Comparison of ENCODE assay signal across 8 cellular contexts in the genomic region with DNA sequence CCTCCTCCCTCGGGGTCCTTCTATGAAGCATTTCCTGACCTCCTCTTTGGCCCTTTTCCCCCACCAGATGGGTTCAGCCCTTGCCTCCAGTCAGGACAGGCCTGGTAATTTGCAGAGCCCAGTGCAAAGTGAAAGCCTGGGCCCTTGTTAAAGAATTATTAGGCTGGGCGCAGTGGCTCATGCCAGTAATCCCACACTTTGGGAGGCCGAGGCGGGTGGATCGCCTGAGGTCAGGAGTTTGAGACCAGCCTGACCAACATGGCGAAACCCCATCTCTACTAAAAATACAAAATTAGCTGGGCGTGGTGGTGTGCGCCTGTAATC. TPM values are rescaled to one million over a fixed set of nuclear protein-coding genes. Genes with fewer than 3 reads are reported as not detected.
DNase-seq lines count a peak whose midpoint lies in the region; ATAC-seq and TF ChIP-seq lines count a peak whose summit lies in the region.
"Not testable (repeated sequence)": the region's sequence is repeated elsewhere in the genome, so short reads cannot be mapped to it uniquely, and the experiment has no call there.

No MANE protein-coding gene starts in this region.

- POLR2A ChIA-PET in IMR-90 (lab: Charles Lee; ENCODE audit: unreplicated experiment), result interaction anchor here (0.6 kb wide), 1 partner anchor 31 kb away, joined by 3 read pairs; no protein-coding TSS in a partner anchor

- peaks cover 24% of the 10 kb centered on the region for H3K79me2 ChIP-seq in hepatocyte
- not testable (repeated sequence) for H3K79me2 ChIP-seq in mesendoderm (ENCODE audit: control insufficient read depth, insufficient read depth, low read length); parathyroid adenoma

- not testable (repeated sequence) for H3K18ac ChIP-seq in IMR-90 (ENCODE audit: low read depth, low read length); mesendoderm (ENCODE audit: low read length)

- not testable (repeated sequence) for TF ChIP-seq POLR2A in IMR-90 (IDR thresholded peaks at IDR 0.05; ENCODE audit: low read depth, low read length)

- H3K27ac ChIP-seq in C4-2B, result peak overlapping the region; percentile 82
- not testable (repeated sequence) for H3K27ac ChIP-seq in IMR-90 (ENCODE audit: insufficient read depth, low read length); mesendoderm (ENCODE audit: low read depth, low read length); parathyroid adenoma
- H3K27ac ChIP-seq in RWPE2 (ENCODE audit: poor library complexity, severe bottlenecking), result peak overlapping the region; percentile 27
- peak overlapping the region; percentile 97 for H3K27ac ChIP-seq in duodenal mucosa (ENCODE audit: low read depth, low read length)
- peak overlapping the region; percentile 95 for H3K27ac ChIP-seq in hepatocyte

- H4K8ac ChIP-seq in IMR-90 (ENCODE audit: low read depth in 2 of 2, low read length in 2 of 2); mesendoderm (ENCODE audit: low read depth, low read length): not testable (repeated sequence)

- not testable (repeated sequence) for H4K20me1 ChIP-seq in IMR-90 (ENCODE audit: insufficient read depth, low read length)
- H4K20me1 ChIP-seq in hepatocyte (ENCODE audit: insufficient read depth, poor library complexity, severe bottlenecking), result peaks cover 12% of the 10 kb centered on the region

- peak overlapping the region; percentile 25; the same call in 1 of the 2 replicates for H2AK5ac ChIP-seq in IMR-90 (ENCODE audit: low read depth, low read length)
- not testable (repeated sequence) for H2AK5ac ChIP-seq in mesendoderm (ENCODE audit: low read length)

- H4K91ac ChIP-seq in IMR-90 (ENCODE audit: insufficient read depth, low read depth, low read length), result not testable (repeated sequence)

- not testable (repeated sequence) for H2BK20ac ChIP-seq in IMR-90 (ENCODE audit: low read depth, low read length)

- ATAC-seq in IMR-90 (ENCODE audit: low read depth), result not testable (repeated sequence)
- peak; percentile 16; the same call in 2 of the 3 replicates for ATAC-seq in RWPE2 (ENCODE audit: low read depth)

- not testable (repeated sequence) for H3K9ac ChIP-seq in IMR-90 (ENCODE audit: low read depth, low read length); mesendoderm (ENCODE audit: low read length); parathyroid adenoma
- H3K9ac ChIP-seq in duodenal mucosa (ENCODE audit: low read depth in 1 of 2, low read length in 2 of 2), result peak overlapping the region; percentile 67 to 77

- H2BK15ac ChIP-seq in IMR-90 (ENCODE audit: low read depth, low read length); mesendoderm (replicated peaks; ENCODE audit: low read depth): not testable (repeated sequence)

- H3K4me2 ChIP-seq in IMR-90 (ENCODE audit: low read depth, low read length); mesendoderm (ENCODE audit: low read length); parathyroid adenoma (ENCODE audit: low read length): not testable (repeated sequence)
- peak overlapping the region; percentile 75 for H3K4me2 ChIP-seq in hepatocyte

- intact Hi-C loops in IMR-90 (cut with micrococcal nuclease), result not testable (repeated sequence)

- H3K9me1 ChIP-seq in IMR-90 (ENCODE audit: insufficient read depth, low read length), result not testable (repeated sequence)

- H3K27me3 ChIP-seq in IMR-90 (ENCODE audit: control insufficient read depth, insufficient read depth, low read length), result peaks cover 14% of the 10 kb centered on the region
- H3K27me3 ChIP-seq in RWPE2 (ENCODE audit: insufficient read depth, poor library complexity, severe bottlenecking); duodenal mucosa (ENCODE audit: control insufficient read depth in 1 of 2, insufficient read depth in 2 of 2, low read length in 2 of 2); hepatocyte; mesendoderm (ENCODE audit: insufficient read depth, low read length, poor library complexity); parathyroid adenoma (ENCODE audit: control insufficient read depth, insufficient read depth, low read length): not testable (repeated sequence)

- H2AFZ ChIP-seq in IMR-90 (replicated peaks; ENCODE audit: low read length, poor library complexity); hepatocyte: not testable (repeated sequence)
- H2AFZ ChIP-seq in parathyroid adenoma, result peak overlapping the region; percentile 69

- not testable (repeated sequence) for H3K4ac ChIP-seq in IMR-90 (ENCODE audit: low read depth, low read length); mesendoderm (ENCODE audit: low read depth, low read length)

- not testable (repeated sequence) for BruUV-seq in IMR-90 (replicated peaks; lab: Mats Ljungman, UMichigan)

- CTCF ChIA-PET in IMR-90 (lab: Yijun Ruan, JAX), result not testable (repeated sequence)

- H2BK120ac ChIP-seq in IMR-90 (ENCODE audit: low read depth, low read length); mesendoderm (ENCODE audit: low read depth, low read length): not testable (repeated sequence)

- in situ Hi-C loops in IMR-90 (cut with MboI; ENCODE audit: low sequenced_read_pairs), result not testable (repeated sequence)

- not testable (repeated sequence) for TF ChIP-seq CTCF in C4-2B (conservative IDR thresholded peaks at IDR 0.05); IMR-90 (conservative IDR thresholded peaks at IDR 0.05; ENCODE audit: low read depth, low read length); RWPE2 (IDR thresholded peaks at IDR 0.05; ENCODE audit: poor library complexity, severe bottlenecking); hepatocyte (IDR thresholded peaks at IDR 0.05; ENCODE audit: poor library complexity); parathyroid adenoma (IDR thresholded peaks at IDR 0.05)

- H2AK9ac ChIP-seq in IMR-90 (replicated peaks; ENCODE audit: low read depth, low read length, poor library complexity), result not testable (repeated sequence)

- H2BK5ac ChIP-seq in IMR-90 (ENCODE audit: low read depth, low read length, poor library complexity, severe bottlenecking); mesendoderm (ENCODE audit: low read length): not testable (repeated sequence)

- not testable (repeated sequence) for H3K9me3 ChIP-seq in IMR-90 (ENCODE audit: control insufficient read depth, insufficient read depth, low read length); RWPE2 (ENCODE audit: severe bottlenecking); duodenal mucosa (ENCODE audit: control insufficient read depth in 1 of 2, low read length in 2 of 2); hepatocyte (ENCODE audit: low read depth); parathyroid adenoma (ENCODE audit: control insufficient read depth, low read length)

- not testable (repeated sequence) for H3K79me1 ChIP-seq in IMR-90 (ENCODE audit: low read depth in 1 of 2, low read length in 2 of 2); mesendoderm (ENCODE audit: low read length)

- not testable (repeated sequence) for DNase-seq in IMR-90; RWPE2 (ENCODE audit: low spot score); hepatocyte (ENCODE audit: low spot score); mesendoderm
- peak; percentile 61 for DNase-seq in ureter (ENCODE audit: low spot score)

- not testable (repeated sequence) for H3K4me3 ChIP-seq in IMR-90 (ENCODE audit: insufficient read depth, low read depth, low read length); RWPE2 (ENCODE audit: severe bottlenecking); hepatocyte; mesendoderm (ENCODE audit: low read length); parathyroid adenoma (ENCODE audit: low read depth, low read length)
- peak overlapping the region; percentile 25 to 48 for H3K4me3 ChIP-seq in duodenal mucosa (ENCODE audit: low read depth in 1 of 2, low read length in 2 of 2)

- H3K9me2 ChIP-seq in hepatocyte (replicated peaks; ENCODE audit: insufficient read depth), result not testable (repeated sequence)

- not testable (repeated sequence) for TF ChIP-seq RAD21 in IMR-90 (IDR thresholded peaks at IDR 0.05; ENCODE audit: low read length)

- H3K23ac ChIP-seq in IMR-90 (ENCODE audit: low read depth, low read length), result 0 out of 2 replicates have a peak overlapping the region, but pooled peaks have one; percentile 24
- peak overlapping the region; percentile 94 for H3K23ac ChIP-seq in mesendoderm (ENCODE audit: low read length)

- 0 out of 2 replicates have a peak overlapping the region, but pooled peaks have one; percentile 14 for H3K14ac ChIP-seq in IMR-90 (replicated peaks; ENCODE audit: low read depth, low read length)

- H3K56ac ChIP-seq in IMR-90 (ENCODE audit: extremely low read depth, insufficient read depth, low read length), result not testable (repeated sequence)
- peak overlapping the region; percentile 37 for H3K56ac ChIP-seq in mesendoderm (ENCODE audit: low read length)

- WGBS in IMR-90 (ENCODE audit: extremely low coverage in 2 of 2, insufficient read length in 1 of 2), 2 experiments, result no CpG with 5 or more reads among the region's 8 CpGs
- WGBS in hepatocyte (ENCODE audit: low lambda C conversion rate, missing lambda C conversion rate), result 76% methylated on average over 8 of the region's 8 CpGs
- WGBS in mesendoderm (ENCODE audit: extremely low coverage, insufficient coverage, low lambda C conversion rate), result no CpG with 5 or more reads among the region's 8 CpGs

- not testable (repeated sequence) for H3K36me3 ChIP-seq in IMR-90 (ENCODE audit: control insufficient read depth, insufficient read depth, low read length); RWPE2 (ENCODE audit: low read depth); hepatocyte (replicated peaks; ENCODE audit: insufficient read depth, low read depth); mesendoderm (ENCODE audit: control insufficient read depth, insufficient read depth, low read length); parathyroid adenoma (ENCODE audit: control insufficient read depth, insufficient read depth, low read length)
- H3K36me3 ChIP-seq in duodenal mucosa (ENCODE audit: control insufficient read depth in 1 of 2, insufficient read depth in 2 of 2, low read length in 2 of 2), result peaks cover 8 to 18% of the 10 kb centered on the region in 2 donors

- dilution Hi-C loops in IMR-90 (cut with HindIII; ENCODE audit: low sequenced_read_pairs, unreplicated experiment), result not testable (repeated sequence)

- H3K4me1 ChIP-seq in IMR-90 (ENCODE audit: control insufficient read depth, insufficient read depth, low read length), result peaks cover 18% of the 10 kb centered on the region
- H3K4me1 ChIP-seq in RWPE2 (ENCODE audit: insufficient read depth, poor library complexity, severe bottlenecking), result peaks cover 61% of the 10 kb centered on the region
- H3K4me1 ChIP-seq in duodenal mucosa (ENCODE audit: control insufficient read depth in 1 of 2, insufficient read depth in 2 of 2, low read length in 2 of 2), result peaks cover 23 to 42% of the 10 kb centered on the region in 2 donors
- H3K4me1 ChIP-seq in hepatocyte (ENCODE audit: insufficient read depth), result peaks cover 58% of the 10 kb centered on the region
- H3K4me1 ChIP-seq in mesendoderm (ENCODE audit: control insufficient read depth, low read depth, low read length), result not testable (repeated sequence)
- H3K4me1 ChIP-seq in parathyroid adenoma, result peaks cover 36% of the 10 kb centered on the region

- not testable (repeated sequence) for H4K5ac ChIP-seq in IMR-90 (ENCODE audit: low read depth, low read length); mesendoderm (ENCODE audit: low read length)

RNA-seq across cellular contexts. Expression of a gene that starts 8.8 kb away (rescaled TPM):
- total RNA-seq in IMR-90 (2012; rRNA removed), result under 0.01 TPM in 1 of 2 replicates, not detected in the other
- polyA plus RNA-seq in IMR-90 (2012; rRNA removed), result 0.19 and 0.38 TPM in 2 replicates
- polyA plus RNA-seq in IMR-90 (2012; cell fraction: cytosol; rRNA removed), result 0.02 and 0.11 TPM in 2 replicates
- polyA plus RNA-seq in IMR-90 (2012; cell fraction: nucleus; rRNA removed; ENCODE audit: low replicate concordance), result 1.3 and 7.4 TPM in 2 replicates
- 336 and 367 TPM in 2 replicates for total RNA-seq in hepatocyte
- polyA plus RNA-seq in hepatocyte, result 333 and 361 TPM in 2 replicates
- polyA plus RNA-seq in mesendoderm (2013, experiment 1 of 2), result 5.0 TPM
- polyA plus RNA-seq in mesendoderm (2013, experiment 2 of 2), result 5.0 TPM
- 1,345 TPM for total RNA-seq in ureter

RNA-seq across cellular contexts. Expression of a gene that starts 36.7 kb away (rescaled TPM):
- total RNA-seq in IMR-90 (2012; rRNA removed) (39.7 and 49.8 TPM in 2 replicates), hepatocyte (57.6 and 57.9 TPM in 2 replicates), ureter (57.1 TPM)
- polyA plus RNA-seq in IMR-90 (2012; rRNA removed) (57.3 and 75.4 TPM in 2 replicates), hepatocyte (74.2 and 81.5 TPM in 2 replicates)
- 51.9 and 58.2 TPM in 2 replicates for polyA plus RNA-seq in IMR-90 (2012; cell fraction: cytosol; rRNA removed)
- 61.4 and 80.2 TPM in 2 replicates for polyA plus RNA-seq in IMR-90 (2012; cell fraction: nucleus; rRNA removed; ENCODE audit: low replicate concordance)
- polyA plus RNA-seq in mesendoderm (2013, experiment 1 of 2), result 27.2 TPM
- 27.8 TPM for polyA plus RNA-seq in mesendoderm (2013, experiment 2 of 2)

Comparison
In these comparisons a context has a peak if more than half of its experiments do, and no peak if none do; other contexts are left out.
1. RNA of a gene that starts 8.8 kb away (total RNA-seq): 1,345 TPM in ureter (single experiment) and 336 to 367 TPM in hepatocyte; under 0.01 TPM in IMR-90; every median in the first group is over 100 times any median in the second.